Comparison of ENCODE assay signal across 1 cellular context in the genomic region with DNA sequence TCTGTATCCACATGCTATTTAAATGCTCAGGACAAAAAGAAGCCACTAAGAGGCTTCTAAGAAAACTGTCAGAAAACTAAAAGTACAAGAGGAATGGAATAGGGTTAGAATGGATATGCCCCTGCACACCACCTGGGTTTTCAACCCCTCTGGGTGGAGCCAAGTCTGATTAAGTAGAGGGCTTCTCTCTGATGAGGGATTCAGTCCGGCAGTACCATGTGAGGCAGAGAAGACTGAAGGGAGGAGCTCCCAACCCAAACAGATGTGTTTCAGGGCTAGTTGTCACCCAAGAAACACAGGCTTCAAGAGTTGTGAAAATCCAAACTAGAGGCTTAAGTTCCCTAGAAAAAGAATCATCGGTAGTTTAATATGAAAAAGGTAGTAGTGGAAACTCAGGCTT.
TF ChIP-seq lines count a peak whose summit lies in the region.

No MANE protein-coding gene starts in this region.

TF ChIP-seq in WTC11, 78 proteins besides CTCF, POLR2A, EP300 and RAD21:
- no peak for TF ChIP-seq ZNF138 (CRISPR knock-in tag; conservative IDR thresholded peaks at IDR 0.05)
- TF ChIP-seq HMGXB4 (CRISPR knock-in tag; IDR thresholded peaks at IDR 0.05): no peak
- TF ChIP-seq FOXJ3 (CRISPR knock-in tag; IDR thresholded peaks at IDR 0.05; ENCODE audit: borderline replicate concordance): no peak
- TF ChIP-seq NFE2L1 (CRISPR knock-in tag; IDR thresholded peaks at IDR 0.05): no peak
- TF ChIP-seq ZNF532 (CRISPR knock-in tag; IDR thresholded peaks at IDR 0.05; ENCODE audit: borderline replicate concordance): no peak
- TF ChIP-seq MYBL2 (CRISPR knock-in tag; IDR thresholded peaks at IDR 0.05): no peak
